In genomic region chr18:55380574-55380973, GRCh38 we compare ENCODE assay signal across 18 cellular contexts.
DNase-seq lines count a peak whose midpoint lies in the region; ATAC-seq and TF ChIP-seq lines count a peak whose summit lies in the region.
"Had no signal": no experiment of that assay in that cellular context is flagged by ENCODE, and none has a peak within 500 bp of the region (broad histone marks: within the 10 kb centered on the region; RNA-seq: fewer than 3 reads in every experiment).

No MANE protein-coding gene starts in this region.

- H3K9me3 Mint-ChIP-seq in stimulated activated memory B cell treated with anti-CD40 and anti-IgM and Interleukin-4, amounts not matched to agents 10 μg/mL and 1 μg/mL and 100 μg/mL, for 72 hours: peaks cover 3% of the 10 kb centered on the region
- H3K9me3 Mint-ChIP-seq: CD4-positive, alpha-beta T cell had no signal

- peaks cover 9% of the 10 kb centered on the region; the same call in 1 of the 2 replicates for H3K9me3 ChIP-seq in OCI-LY3 (ENCODE audit: insufficient read depth, low read length)
- H3K9me3 ChIP-seq in fibroblast of lung (ENCODE audit: control insufficient read depth, insufficient read depth, low read depth, low read length): no peaks in the 10 kb centered on the region
- H3K9me3 ChIP-seq in effector memory CD4-positive, alpha-beta T cell (ENCODE audit: control insufficient read depth, low read length): no peaks in the 10 kb centered on the region
- H3K9me3 ChIP-seq: BE2C, SJCRH30 had no signal

- DNase-seq in EH (ENCODE audit: low read depth) (peak; percentile 64), fibroblast of lung (ENCODE audit: low read depth in 2 of 2) (peak; percentile 4 to 91), dedifferentiated amniotic fluid mesenchymal stem cell (ENCODE audit: extremely low spot score) (no peak)
- no peak for DNase-seq in effector memory CD4-positive, alpha-beta T cell
- DNase-seq: BE2C; CD4-positive, alpha-beta T cell; DMS153; KBM-7; NCI-H1417; NCI-H187 treated with DMSO at 0.1 percent for 48 hours; NCI-H226; NCI-H524; PC-3; SJCRH30 had no signal

- peaks cover 93% of the 10 kb centered on the region for H4K20me1 ChIP-seq in OCI-LY3 (ENCODE audit: insufficient read depth, low read length)
- no peaks in the 10 kb centered on the region for H4K20me1 ChIP-seq in fibroblast of lung (ENCODE audit: control insufficient read depth, extremely low read depth, insufficient read depth, low read length)

- no peak overlapping the region for H3K4me3 Mint-ChIP-seq in stimulated activated memory B cell treated with anti-CD40 and anti-IgM and Interleukin-4, amounts not matched to agents 10 μg/mL and 1 μg/mL and 100 μg/mL, for 72 hours
- H3K4me3 Mint-ChIP-seq: CD4-positive, alpha-beta T cell had no signal

- H3K27me3 Mint-ChIP-seq in stimulated activated memory B cell treated with anti-CD40 and anti-IgM and Interleukin-4, amounts not matched to agents 10 μg/mL and 1 μg/mL and 100 μg/mL, for 72 hours: no peaks in the 10 kb centered on the region
- H3K27me3 Mint-ChIP-seq: CD4-positive, alpha-beta T cell had no signal

- H3K4me1 Mint-ChIP-seq in stimulated activated memory B cell treated with anti-CD40 and anti-IgM and Interleukin-4, amounts not matched to agents 10 μg/mL and 1 μg/mL and 100 μg/mL, for 72 hours: peaks cover 42% of the 10 kb centered on the region

- TF ChIP-seq CTCF in OCI-LY3 (IDR thresholded peaks at IDR 0.05; ENCODE audit: low read depth, low read length) (no peak), fibroblast of lung (conservative IDR thresholded peaks at IDR 0.05 in 1 of 2, IDR thresholded peaks at IDR 0.05 in 1 of 2; ENCODE audit: low read depth in 1 of 2, low read length in 2 of 2) (no peak)

- H3K27ac ChIP-seq in OCI-LY3 (ENCODE audit: low read length) (peak overlapping the region; percentile 91), fibroblast of lung (ENCODE audit: insufficient read depth, low read length) (no peak overlapping the region)
- H3K27ac ChIP-seq in effector memory CD4-positive, alpha-beta T cell (ENCODE audit: insufficient read depth, low read length, poor library complexity, severe bottlenecking): no peak overlapping the region
- H3K27ac ChIP-seq: RWPE1, SJCRH30 had no signal

- peaks cover 25% of the 10 kb centered on the region for H3K36me3 Mint-ChIP-seq in stimulated activated memory B cell treated with anti-CD40 and anti-IgM and Interleukin-4, amounts not matched to agents 10 μg/mL and 1 μg/mL and 100 μg/mL, for 72 hours

- H3K36me3 ChIP-seq in OCI-LY3 (replicated peaks; ENCODE audit: low read depth, low read length) (peaks cover 63% of the 10 kb centered on the region), fibroblast of lung (ENCODE audit: control insufficient read depth, insufficient read depth, low read length) (no peaks in the 10 kb centered on the region)
- no peaks in the 10 kb centered on the region for H3K36me3 ChIP-seq in effector memory CD4-positive, alpha-beta T cell (ENCODE audit: control insufficient read depth, insufficient read depth, low read length)
- H3K36me3 ChIP-seq: SJCRH30 had no signal

- H3K79me2 ChIP-seq in OCI-LY3 (ENCODE audit: low read length): peaks cover 98% of the 10 kb centered on the region
- no peaks in the 10 kb centered on the region for H3K79me2 ChIP-seq in fibroblast of lung (ENCODE audit: control insufficient read depth, insufficient read depth, low read length)

- ATAC-seq in stimulated activated memory B cell treated with anti-CD40 and anti-IgM and Interleukin-4, amounts not matched to agents 10 μg/mL and 1 μg/mL and 100 μg/mL, for 72 hours: no peak
- no peak for ATAC-seq in HG03342 (IDR thresholded peaks at IDR 0.05; ENCODE audit: unreplicated experiment)
- ATAC-seq: PC-3 had no signal

- H3K4me3 ChIP-seq in OCI-LY3 (ENCODE audit: low read length) (no peak overlapping the region), fibroblast of lung (replicated peaks in 1 of 4; ENCODE audit: control extremely low read depth in 1 of 4, insufficient read depth in 1 of 4, low read depth in 3 of 4, low read length in 4 of 4) (no peak overlapping the region)
- no peak overlapping the region for H3K4me3 ChIP-seq in effector memory CD4-positive, alpha-beta T cell (ENCODE audit: insufficient read depth, low read depth, low read length, poor library complexity, severe bottlenecking)
- H3K4me3 ChIP-seq: SJCRH30 had no signal

- H3K9ac ChIP-seq in OCI-LY3 (ENCODE audit: low read length): no peak overlapping the region
- no peak overlapping the region for H3K9ac ChIP-seq in fibroblast of lung (ENCODE audit: insufficient read depth, low read length)

- no peaks in the 10 kb centered on the region for H3K27me3 ChIP-seq in OCI-LY3 (ENCODE audit: low read depth, low read length)
- H3K27me3 ChIP-seq in fibroblast of lung (ENCODE audit: control insufficient read depth, insufficient read depth, low read length): no peaks in the 10 kb centered on the region
- H3K27me3 ChIP-seq in effector memory CD4-positive, alpha-beta T cell (replicated peaks; ENCODE audit: control insufficient read depth, insufficient read depth, low read length, poor library complexity, severe bottlenecking): no peaks in the 10 kb centered on the region
- H3K27me3 ChIP-seq: BE2C, SJCRH30 had no signal

- peak overlapping the region; percentile 53 for H3K27ac Mint-ChIP-seq in stimulated activated memory B cell treated with anti-CD40 and anti-IgM and Interleukin-4, amounts not matched to agents 10 μg/mL and 1 μg/mL and 100 μg/mL, for 72 hours
- H3K27ac Mint-ChIP-seq: CD4-positive, alpha-beta T cell had no signal

- H2AFZ ChIP-seq in OCI-LY3 (ENCODE audit: low read depth, low read length) (no peak overlapping the region), fibroblast of lung (ENCODE audit: low read length) (no peak overlapping the region)

- H3K4me1 ChIP-seq in OCI-LY3 (ENCODE audit: low read length) (peaks cover 99% of the 10 kb centered on the region), fibroblast of lung (ENCODE audit: control insufficient read depth, extremely low read depth, insufficient read depth, low read length) (no peaks in the 10 kb centered on the region)
- H3K4me1 ChIP-seq in effector memory CD4-positive, alpha-beta T cell (ENCODE audit: control insufficient read depth, insufficient read depth, low read length, poor library complexity, severe bottlenecking): no peaks in the 10 kb centered on the region
- H3K4me1 ChIP-seq: SJCRH30 had no signal

- H3K4me2 ChIP-seq in OCI-LY3 (ENCODE audit: low read length): peak overlapping the region; percentile 82
- H3K4me2 ChIP-seq in fibroblast of lung (ENCODE audit: extremely low read depth, insufficient read depth, low read length): no peak overlapping the region

Comparison
In these comparisons a context has a peak if more than half of its experiments do, and no peak if none do; other contexts are left out.
1. DNase-seq: peak in EH (single experiment) and fibroblast of lung (2 of 2); none in effector memory CD4-positive, alpha-beta T cell (0 of 3) and dedifferentiated amniotic fluid mesenchymal stem cell (single experiment).